Comparison of ENCODE assay signal across 16 cellular contexts in genomic region chr20:29741894-29742698, GRCh38.
"Had no signal": no experiment of that assay in that cellular context is flagged by ENCODE, and none has a peak within 500 bp of the region (broad histone marks: within the 10 kb centered on the region; RNA-seq: fewer than 3 reads in every experiment).

No MANE protein-coding gene starts in this region.

- H3K36me3 ChIP-seq: brain microvascular endothelial cell, neural progenitor cell, ovary, transverse colon had no signal

- H3K4me3 ChIP-seq: neural progenitor cell, ovary, transverse colon had no signal

- H3K27me3 Mint-ChIP-seq: T-cell had no signal

- ATAC-seq: activated CD4-positive, CD25-positive, alpha-beta regulatory T cell treated with anti-CD3 and anti-CD28 coated beads, Interleukin-2, amount 50 U/mL, for 24 hours; foreskin keratinocyte; T-cell had no signal

- H3K4me2 ChIP-seq: neural progenitor cell had no signal

- H3K9ac ChIP-seq: neural progenitor cell had no signal

- H3K9me3 ChIP-seq: ovary had no signal

- H3K4me3 Mint-ChIP-seq: activated T-cell treated with anti-CD3 and anti-CD28 coated beads, Interleukin-2, amount 50 U/mL, for 24 hours; neural progenitor cell; T-cell had no signal

- DNase-seq: activated effector memory CD4-positive, alpha-beta T cell treated with Interleukin-2 at 50 U/mL for 16 hours; activated naive CD4-positive, alpha-beta T cell treated with anti-CD3 and anti-CD28 coated beads, Interleukin-2, amount 50 U/mL, for 16 hours; activated T-cell treated with anti-CD3 and anti-CD28 coated beads, Interleukin-2, amount 50 U/mL, for 24 hours; amniotic stem cell; brain microvascular endothelial cell; cortex of kidney; effector CD4-positive, alpha-beta T cell; foreskin keratinocyte; glutamatergic neuron; ovary; stimulated activated CD4-positive, alpha-beta T cell treated with anti-CD3 and anti-CD28 coated beads, Interleukin-1b, Interleukin-23, amount 100 ng/mL, for 48 hours; T-helper 9 cell; transverse colon had no signal

- H3K27me3 ChIP-seq: brain microvascular endothelial cell, foreskin keratinocyte, neural progenitor cell, ovary had no signal

- H3K36me3 Mint-ChIP-seq: T-cell had no signal

- H3K27ac Mint-ChIP-seq: activated T-cell treated with anti-CD3 and anti-CD28 coated beads, Interleukin-2, amount 50 U/mL, for 24 hours; neural progenitor cell; T-cell had no signal

- H3K4me1 Mint-ChIP-seq: neural progenitor cell, T-cell had no signal

- H3K4me1 ChIP-seq: foreskin keratinocyte, neural progenitor cell, transverse colon had no signal

- H3K27ac ChIP-seq: brain microvascular endothelial cell, foreskin keratinocyte, neural progenitor cell, ovary, transverse colon had no signal
